In genomic region chr5:3326569-3327232, GRCh38 we compare ENCODE assay signal across 19 cellular contexts.
DNase-seq lines count a peak whose midpoint lies in the region; ATAC-seq, FAIRE-seq and TF ChIP-seq lines count a peak whose summit lies in the region.
"Had no signal": no experiment of that assay in that cellular context is flagged by ENCODE, and none has a peak within 500 bp of the region (broad histone marks: within the 10 kb centered on the region; RNA-seq: fewer than 3 reads in every experiment).

No MANE protein-coding gene starts in this region.

- no peak for FAIRE-seq in H54 (lab: Jason Lieb, UNC)
- FAIRE-seq: G401.6, GM12891, K562 had no signal

- no peak overlapping the region for H3K4me3 ChIP-seq in H7 (ENCODE audit: insufficient read depth, low read depth, low read length)
- no peak overlapping the region for H3K4me3 ChIP-seq in hepatocyte
- H3K4me3 ChIP-seq in subcutaneous abdominal adipose tissue (ENCODE audit: low read depth in 1 of 5, low read length in 5 of 5): peak overlapping the region in 1 of 5 donors; percentile 17
- H3K4me3 ChIP-seq: K562 had no signal

- POLR2A ChIA-PET in WTC11 (lab: Charles Lee): no interaction called here

- no peak overlapping the region for H3K4me3 Mint-ChIP-seq in WTC11
- H3K4me3 Mint-ChIP-seq: B cell; CD4-positive, alpha-beta T cell; H9 had no signal

- peak; percentile 59 for ATAC-seq in WTC11
- no peak for ATAC-seq in HG03108 (IDR thresholded peaks at IDR 0.05; ENCODE audit: unreplicated experiment)
- no peak for ATAC-seq in HG02763 (IDR thresholded peaks at IDR 0.05; ENCODE audit: unreplicated experiment)
- ATAC-seq: K562 had no signal

- H3K4me1 Mint-ChIP-seq in WTC11: peaks cover 19% of the 10 kb centered on the region
- H3K4me1 Mint-ChIP-seq: B cell had no signal

- no peak overlapping the region for H3K9ac ChIP-seq in subcutaneous abdominal adipose tissue (ENCODE audit: low read length in 5 of 5)

- TF ChIP-seq CTCF in WTC11 (IDR thresholded peaks at IDR 0.05) (no peak), hepatocyte (IDR thresholded peaks at IDR 0.05; ENCODE audit: poor library complexity) (no peak)

- H3K4me2 ChIP-seq in hepatocyte: peak overlapping the region; percentile 15

- H3K36me3 Mint-ChIP-seq in WTC11: no peaks in the 10 kb centered on the region

- H3K9me3 Mint-ChIP-seq in WTC11: peaks cover 6% of the 10 kb centered on the region; the same call in 1 of the 2 replicates
- H3K9me3 Mint-ChIP-seq: CD4-positive, alpha-beta T cell; H9 had no signal

- H3K27me3 ChIP-seq in H7 (ENCODE audit: control insufficient read depth, insufficient read depth, low read length): no peaks in the 10 kb centered on the region
- H3K27me3 ChIP-seq in hepatocyte: no peaks in the 10 kb centered on the region
- H3K27me3 ChIP-seq in subcutaneous abdominal adipose tissue (ENCODE audit: control insufficient read depth in 5 of 5, insufficient read depth in 4 of 5, low read length in 5 of 5): no peaks in the 10 kb centered on the region

- DNase-seq in H7 (peak; percentile 66), WTC11 (ENCODE audit: low spot score) (no peak), hepatocyte (ENCODE audit: low spot score) (no peak), H54 (ENCODE audit: insufficient read length, low spot score) (no peak), GM19240 (ENCODE audit: insufficient read length, low spot score) (no peak)
- DNase-seq: ACHN; C1 segment of cervical spinal cord; Calu3; CD4-positive, alpha-beta T cell; DMS79 treated with DMSO at 0.1 percent for 48 hours; EL; H9 had no signal

- no peak for TF ChIP-seq POLR2A in H54 (IDR thresholded peaks at IDR 0.05; ENCODE audit: low read depth, low read length)

- H3K27ac ChIP-seq in hepatocyte (peak overlapping the region; percentile 56), subcutaneous abdominal adipose tissue (ENCODE audit: low read depth, low read length) (peak overlapping the region; percentile 74)

- CTCF ChIA-PET in WTC11 (lab: Charles Lee): interaction anchor here (0.7 kb wide), 1 partner anchor 17 kb away, joined by 5 read pairs; no protein-coding TSS in a partner anchor

- WGBS in hepatocyte (ENCODE audit: low lambda C conversion rate, missing lambda C conversion rate): 75% methylated on average over 17 of the region's 17 CpGs

- H4K20me1 ChIP-seq in hepatocyte (ENCODE audit: insufficient read depth, poor library complexity, severe bottlenecking): no peaks in the 10 kb centered on the region

- no peak overlapping the region for H3K27ac Mint-ChIP-seq in WTC11
- H3K27ac Mint-ChIP-seq: B cell; CD4-positive, alpha-beta T cell; H9 had no signal

- H3K9me2 ChIP-seq in hepatocyte (replicated peaks; ENCODE audit: insufficient read depth): no peaks in the 10 kb centered on the region

- H3K79me2 ChIP-seq in hepatocyte: no peaks in the 10 kb centered on the region

- no peaks in the 10 kb centered on the region for H3K27me3 Mint-ChIP-seq in WTC11 (ENCODE audit: low read depth)
- H3K27me3 Mint-ChIP-seq: B cell; CD4-positive, alpha-beta T cell had no signal

- H3K36me3 ChIP-seq in H7 (replicated peaks; ENCODE audit: control insufficient read depth, insufficient read depth, low read length): no peaks in the 10 kb centered on the region
- H3K36me3 ChIP-seq in hepatocyte (replicated peaks; ENCODE audit: insufficient read depth, low read depth): no peaks in the 10 kb centered on the region
- H3K36me3 ChIP-seq in subcutaneous abdominal adipose tissue (ENCODE audit: control insufficient read depth in 5 of 5, insufficient read depth in 5 of 5, low read length in 5 of 5): no peaks in the 10 kb centered on the region

- H3K9me3 ChIP-seq in hepatocyte (ENCODE audit: low read depth) (no peaks in the 10 kb centered on the region), subcutaneous abdominal adipose tissue (ENCODE audit: control insufficient read depth in 5 of 5, low read length in 5 of 5) (peaks cover 0 to 4% (median 2%) of the 10 kb centered on the region in 5 donors)

- peaks cover 10% of the 10 kb centered on the region for H3K4me1 ChIP-seq in hepatocyte (ENCODE audit: insufficient read depth)
- H3K4me1 ChIP-seq in subcutaneous abdominal adipose tissue (ENCODE audit: control insufficient read depth in 5 of 5, insufficient read depth in 5 of 5, low read length in 5 of 5): peaks cover 0 to 27% (median 23%) of the 10 kb centered on the region in 5 donors

- H2AFZ ChIP-seq in hepatocyte: no peak overlapping the region

TF ChIP-seq in WTC11, 78 proteins besides CTCF, POLR2A, EP300 and RAD21 (continues in another document):
- TF ChIP-seq NFYB (CRISPR knock-in tag; conservative IDR thresholded peaks at IDR 0.05; ENCODE audit: low read depth) (no peak), KAT7 (CRISPR knock-in tag; IDR thresholded peaks at IDR 0.05; ENCODE audit: borderline replicate concordance) (no peak), ARID4B (CRISPR knock-in tag; IDR thresholded peaks at IDR 0.05; ENCODE audit: borderline replicate concordance) (no peak), MYBL2 (CRISPR knock-in tag; IDR thresholded peaks at IDR 0.05) (no peak), AFF4 (CRISPR knock-in tag; IDR thresholded peaks at IDR 0.05; ENCODE audit: borderline replicate concordance) (no peak), SMAD3 (CRISPR knock-in tag; IDR thresholded peaks at IDR 0.05; ENCODE audit: borderline replicate concordance) (no peak), ELF4 (CRISPR knock-in tag; IDR thresholded peaks at IDR 0.05; ENCODE audit: low read depth) (no peak), IRF1 (CRISPR knock-in tag; IDR thresholded peaks at IDR 0.05) (no peak), MLX (CRISPR knock-in tag; IDR thresholded peaks at IDR 0.05) (no peak)
